ENCODE assay signal across 30 cellular contexts in genomic region chr11:73662445-73663157, GRCh38. TPM values are rescaled to one million over a fixed set of nuclear protein-coding genes. Genes with fewer than 3 reads are reported as not detected.
DNase-seq lines count a peak whose midpoint lies in the region; ATAC-seq, FAIRE-seq and TF ChIP-seq lines count a peak whose summit lies in the region.
"Had no signal": no experiment of that assay in that cellular context is flagged by ENCODE, and none has a peak within 500 bp of the region (broad histone marks: within the 10 kb centered on the region; RNA-seq: fewer than 3 reads in every experiment).

No MANE protein-coding gene starts in this region.

- no peaks in the 10 kb centered on the region for H3K79me2 ChIP-seq in K562 (ENCODE audit: control insufficient read depth, insufficient read depth, low read length)

- H3K9me3 ChIP-seq in BLaER1 treated with 17β-estradiol and CSF1 and Interleukin-3, amounts not matched to agents 10 nM and 100 nM (replicated peaks in 1 of 11) = no peaks in the 10 kb centered on the region
- H3K9me3 ChIP-seq in IMR-90 (ENCODE audit: control insufficient read depth, insufficient read depth, low read length) = no peaks in the 10 kb centered on the region
- no peaks in the 10 kb centered on the region for H3K9me3 ChIP-seq in K562 (replicated peaks; ENCODE audit: control insufficient read depth, insufficient read depth, low read depth, low read length)
- no peaks in the 10 kb centered on the region for H3K9me3 ChIP-seq in mesenchymal stem cell (ENCODE audit: control insufficient read depth, low read length)
- no peaks in the 10 kb centered on the region for H3K9me3 ChIP-seq in gastroesophageal sphincter
- H3K9me3 ChIP-seq: breast epithelium, gastrocnemius medialis, neutrophil, prostate gland, SJSA1, transverse colon had no signal

- H3K9me1 ChIP-seq in IMR-90 (ENCODE audit: insufficient read depth, low read length) (peaks cover 4% of the 10 kb centered on the region; the same call in 1 of the 2 replicates), K562 (ENCODE audit: control insufficient read depth, insufficient read depth, low read length) (no peaks in the 10 kb centered on the region)

- no peak overlapping the region for H2BK20ac ChIP-seq in IMR-90 (ENCODE audit: low read depth, low read length)

- 80% methylated on average over 1 of the region's 3 CpGs; no CpG with 5 or more reads in 1 of the 2 experiments for WGBS in IMR-90 (ENCODE audit: extremely low coverage in 2 of 2, insufficient read length in 1 of 2), 2 experiments
- WGBS in K562 (ENCODE audit: insufficient coverage, low coverage, missing lambda C conversion rate) = 43% methylated on average over 3 of the region's 3 CpGs
- WGBS in mesenchymal stem cell = 84% methylated on average over 3 of the region's 3 CpGs
- WGBS in gastroesophageal sphincter (ENCODE audit: low coverage in 1 of 2), 2 donors = 80 to 83% methylated on average over 1 to 2 of the region's 3 CpGs

- DNase-seq in IMR-90 (peak; percentile 47), K562 (ENCODE audit: extremely low read depth in 1 of 4, low spot score in 3 of 4) (peak in 1 of 4 experiments; percentile 13), mesenchymal stem cell (peak; percentile 66), foreskin keratinocyte (no peak), NCI-H2171 (lab: John Stamatoyannopoulos, UW) (no peak), NCI-H2029 (lab: John Stamatoyannopoulos, UW) (no peak)
- DNase-seq: activated CD4-positive, alpha-beta T cell treated with anti-CD3 and anti-CD28 coated beads, Interleukin-2, amount 50 U/mL, for 4 hours; activated CD4-positive, CD25-positive, alpha-beta regulatory T cell; activated naive CD4-positive, alpha-beta T cell treated with anti-CD3 and anti-CD28 coated beads for 36 hours; activated T-cell treated with anti-CD3 and anti-CD28 coated beads, Interleukin-2, amount 50 U/mL, for 72 hours; CD8-positive, alpha-beta memory T cell; effector memory CD4-positive, alpha-beta T cell; gastrocnemius medialis; GF-D8; hippocampal formation; immature natural killer cell; mesendoderm; NCI-H1105; NCI-H187 treated with DMSO at 0.1 percent for 48 hours; NCI-H526; T-helper 1 cell; transverse colon had no signal

- no peak overlapping the region for H2AFZ ChIP-seq in IMR-90 (replicated peaks; ENCODE audit: low read length, poor library complexity)
- no peak overlapping the region for H2AFZ ChIP-seq in K562 (ENCODE audit: low read depth, low read length)
- H2AFZ ChIP-seq in mesenchymal stem cell (ENCODE audit: low read depth, low read length) = no peak overlapping the region

- no peak overlapping the region for H4K91ac ChIP-seq in IMR-90 (ENCODE audit: insufficient read depth, low read depth, low read length)
- no peak overlapping the region for H4K91ac ChIP-seq in mesenchymal stem cell (ENCODE audit: low read length)

- dilution Hi-C loops in IMR-90 (cut with HindIII; ENCODE audit: low sequenced_read_pairs, unreplicated experiment) = no loop called here

- H3K9ac ChIP-seq in BLaER1 treated with 17β-estradiol and CSF1 and Interleukin-3, amounts not matched to agents 10 nM and 100 nM = no peak overlapping the region
- H3K9ac ChIP-seq in IMR-90 (ENCODE audit: low read depth, low read length) (no peak overlapping the region), K562 (ENCODE audit: insufficient read depth in 1 of 2, low read depth in 2 of 2, low read length in 2 of 2) (no peak overlapping the region; a peak in 1 of 4 replicates), mesenchymal stem cell (ENCODE audit: low read length) (peak overlapping the region; percentile 8)

- H3K4me2 ChIP-seq in BLaER1 treated with 17β-estradiol and CSF1 and Interleukin-3, amounts not matched to agents 10 nM and 100 nM = peak overlapping the region in 10 of 11 experiments; percentile 40 to 74 (median 68); a peak in 19 of 22 replicates
- H3K4me2 ChIP-seq in IMR-90 (ENCODE audit: low read depth, low read length) = no peak overlapping the region
- no peak overlapping the region for H3K4me2 ChIP-seq in K562 (ENCODE audit: insufficient read depth, low read length)
- H3K4me2 ChIP-seq in mesenchymal stem cell (ENCODE audit: low read length, poor library complexity, severe bottlenecking) = no peak overlapping the region

- H3K79me1 ChIP-seq in IMR-90 (ENCODE audit: low read depth in 1 of 2, low read length in 2 of 2) (no peaks in the 10 kb centered on the region), mesenchymal stem cell (replicated peaks; ENCODE audit: low read length, poor library complexity, severe bottlenecking) (no peaks in the 10 kb centered on the region)

- TF ChIP-seq RAD21 in IMR-90 (IDR thresholded peaks at IDR 0.05; ENCODE audit: low read length) (no peak), K562 (CRISPR knock-in tag; conservative IDR thresholded peaks at IDR 0.05 in 1 of 2, IDR thresholded peaks at IDR 0.05 in 1 of 2) (no peak)

- H3K23ac ChIP-seq in IMR-90 (ENCODE audit: low read depth, low read length) (no peak overlapping the region), mesenchymal stem cell (ENCODE audit: low read length in 2 of 2) (no peak overlapping the region)

- TF ChIP-seq CTCF in IMR-90 (conservative IDR thresholded peaks at IDR 0.05; ENCODE audit: low read depth, low read length) (no peak), K562 (IDR thresholded peaks at IDR 0.05 in 2 of 3, conservative IDR thresholded peaks at IDR 0.05 in 1 of 3; ENCODE audit: insufficient read depth in 2 of 3, low read depth in 1 of 3, low read length in 3 of 3) (no peak), foreskin keratinocyte (conservative IDR thresholded peaks at IDR 0.05) (no peak), gastroesophageal sphincter (IDR thresholded peaks at IDR 0.05) (no peak)

- H2BK5ac ChIP-seq in IMR-90 (ENCODE audit: low read depth, low read length, poor library complexity, severe bottlenecking) = no peak overlapping the region
- no peak overlapping the region for H2BK5ac ChIP-seq in mesenchymal stem cell (ENCODE audit: low read depth, low read length, poor library complexity, severe bottlenecking)

- H4K8ac ChIP-seq in IMR-90 (ENCODE audit: low read depth in 2 of 2, low read length in 2 of 2) (no peak overlapping the region), mesenchymal stem cell (ENCODE audit: low read length) (no peak overlapping the region)

- no peaks in the 10 kb centered on the region for H4K20me1 ChIP-seq in BLaER1 treated with 17β-estradiol and CSF1 and Interleukin-3, amounts not matched to agents 10 nM and 100 nM
- H4K20me1 ChIP-seq in IMR-90 (ENCODE audit: insufficient read depth, low read length) (no peaks in the 10 kb centered on the region), K562 (replicated peaks; ENCODE audit: control insufficient read depth, insufficient read depth, low read length) (peaks cover 4% of the 10 kb centered on the region; the same call in 1 of the 2 replicates)

- TF ChIP-seq EP300 in K562 (IDR thresholded peaks at IDR 0.05; ENCODE audit: low read length) (no peak), gastroesophageal sphincter (IDR thresholded peaks at IDR 0.05) (no peak)

- H3K4ac ChIP-seq in IMR-90 (ENCODE audit: low read depth, low read length) = no peak overlapping the region
- H3K4ac ChIP-seq in mesenchymal stem cell (ENCODE audit: low read depth in 1 of 2, low read length in 2 of 2) = no peak overlapping the region

- no peak overlapping the region for H2BK15ac ChIP-seq in IMR-90 (ENCODE audit: low read depth, low read length)
- no peak overlapping the region for H2BK15ac ChIP-seq in mesenchymal stem cell (ENCODE audit: low read depth, poor library complexity, severe bottlenecking)

- H3K14ac ChIP-seq in IMR-90 (replicated peaks; ENCODE audit: low read depth, low read length) (no peak overlapping the region), mesenchymal stem cell (ENCODE audit: low read length in 2 of 2) (no peak overlapping the region)

- FAIRE-seq in K562 (lab: Jason Lieb, UNC) = no peak
- FAIRE-seq: colon had no signal

- no peak overlapping the region for H2AK9ac ChIP-seq in IMR-90 (replicated peaks; ENCODE audit: low read depth, low read length, poor library complexity)

- H3K56ac ChIP-seq in IMR-90 (ENCODE audit: extremely low read depth, insufficient read depth, low read length) = no peak overlapping the region

- no peak for TF ChIP-seq POLR2A in IMR-90 (IDR thresholded peaks at IDR 0.05; ENCODE audit: low read depth, low read length)
- no peak for TF ChIP-seq POLR2A in K562 (conservative IDR thresholded peaks at IDR 0.05)
- no peak for TF ChIP-seq POLR2A in gastroesophageal sphincter (IDR thresholded peaks at IDR 0.05)

- H2AK5ac ChIP-seq in IMR-90 (ENCODE audit: low read depth, low read length) (no peak overlapping the region), mesenchymal stem cell (ENCODE audit: low read length, severe bottlenecking) (no peak overlapping the region)

- BruUV-seq in IMR-90 (replicated peaks; lab: Mats Ljungman, UMichigan) (no TSS peak), K562 (replicated peaks; lab: Mats Ljungman, UMichigan) (no TSS peak)

- 0 out of 22 replicates have a peak overlapping the region, but pooled peaks of 2 of the 11 experiments have one; percentile 16 to 44 for H3K27ac ChIP-seq in BLaER1 treated with 17β-estradiol and CSF1 and Interleukin-3, amounts not matched to agents 10 nM and 100 nM
- no peak overlapping the region for H3K27ac ChIP-seq in IMR-90 (ENCODE audit: insufficient read depth, low read length)
- no peak overlapping the region for H3K27ac ChIP-seq in K562 (ENCODE audit: extremely low read depth, low read depth, low read length)
- H3K27ac ChIP-seq in mesenchymal stem cell (ENCODE audit: low read length, poor library complexity, severe bottlenecking) = no peak overlapping the region
- H3K27ac ChIP-seq in foreskin keratinocyte = no peak overlapping the region
- no peak overlapping the region for H3K27ac ChIP-seq in gastroesophageal sphincter
- H3K27ac ChIP-seq: breast epithelium, gastrocnemius medialis, neutrophil, prostate gland, SJSA1, transverse colon had no signal

- no peaks in the 10 kb centered on the region for H3K36me3 ChIP-seq in BLaER1 treated with 17β-estradiol and CSF1 and Interleukin-3, amounts not matched to agents 10 nM and 100 nM
- no peaks in the 10 kb centered on the region for H3K36me3 ChIP-seq in IMR-90 (ENCODE audit: control insufficient read depth, insufficient read depth, low read length)
- no peaks in the 10 kb centered on the region for H3K36me3 ChIP-seq in K562 (ENCODE audit: control insufficient read depth, insufficient read depth, low read length)
- no peaks in the 10 kb centered on the region for H3K36me3 ChIP-seq in mesenchymal stem cell (ENCODE audit: control insufficient read depth in 1 of 2, insufficient read depth in 2 of 2, low read depth in 1 of 2, low read length in 2 of 2)
- no peaks in the 10 kb centered on the region for H3K36me3 ChIP-seq in gastroesophageal sphincter
- H3K36me3 ChIP-seq: breast epithelium, gastrocnemius medialis, neutrophil, prostate gland, SJSA1, transverse colon had no signal

- H2BK12ac ChIP-seq in mesenchymal stem cell (ENCODE audit: low read length in 2 of 2) = no peak overlapping the region

- in situ Hi-C loops in IMR-90 (cut with MboI; ENCODE audit: low sequenced_read_pairs) = loop anchor here (5.0 kb wide), 1 partner anchor 35 kb away; no protein-coding TSS in a partner anchor
- in situ Hi-C loops in K562 (cut with MboI) = no loop called here

- H3K4me1 ChIP-seq in BLaER1 treated with 17β-estradiol and CSF1 and Interleukin-3, amounts not matched to agents 10 nM and 100 nM = peaks cover 21 to 38% (median 36%) of the 10 kb centered on the region in 10 experiments
- H3K4me1 ChIP-seq in IMR-90 (ENCODE audit: control insufficient read depth, insufficient read depth, low read length) (peaks cover 3% of the 10 kb centered on the region; the same call in 1 of the 2 replicates), K562 (replicated peaks in 1 of 2; ENCODE audit: control insufficient read depth in 2 of 2, insufficient read depth in 2 of 2, low read length in 2 of 2) (peaks cover 6 to 12% of the 10 kb centered on the region in 2 experiments; a peak in 4 of 5 replicates), mesenchymal stem cell (ENCODE audit: control insufficient read depth, insufficient read depth, low read depth, low read length) (peaks cover 8% of the 10 kb centered on the region), foreskin keratinocyte (no peaks in the 10 kb centered on the region), gastroesophageal sphincter (peaks cover 0 to 23% (median 4%) of the 10 kb centered on the region in 3 donors)
- H3K4me1 ChIP-seq: breast epithelium, prostate gland had no signal

- no peak overlapping the region for H3K18ac ChIP-seq in IMR-90 (ENCODE audit: low read depth, low read length)
- no peak overlapping the region for H3K18ac ChIP-seq in mesenchymal stem cell (ENCODE audit: low read depth in 1 of 2, low read length in 2 of 2)

- POLR2A ChIA-PET in IMR-90 (lab: Charles Lee; ENCODE audit: unreplicated experiment) (interaction anchor here (0.5 kb wide), 1 partner anchor 354 kb away, joined by 3 read pairs; no protein-coding TSS in a partner anchor), K562 (lab: Yijun Ruan, JAX) (interaction anchor here (0.6 to 1.4 kb wide), 4 partner anchors 13 to 255 kb away, joined by 4 read pairs; partner anchors contain the start of gene PLEKHB1)

- H2BK120ac ChIP-seq in IMR-90 (ENCODE audit: low read depth, low read length) = no peak overlapping the region
- no peak overlapping the region for H2BK120ac ChIP-seq in mesenchymal stem cell (ENCODE audit: low read depth, low read length)

- H3K27me3 ChIP-seq in BLaER1 treated with 17β-estradiol and CSF1 and Interleukin-3, amounts not matched to agents 10 nM and 100 nM = no peaks in the 10 kb centered on the region
- no peaks in the 10 kb centered on the region for H3K27me3 ChIP-seq in IMR-90 (ENCODE audit: control insufficient read depth, insufficient read depth, low read length)
- peaks cover 0 to 4% of the 10 kb centered on the region in 2 experiments; a peak in 1 of 5 replicates for H3K27me3 ChIP-seq in K562 (ENCODE audit: control insufficient read depth in 2 of 2, insufficient read depth in 2 of 2, low read length in 2 of 2)
- peaks cover 0 to 11% of the 10 kb centered on the region in 2 experiments for H3K27me3 ChIP-seq in mesenchymal stem cell (ENCODE audit: control insufficient read depth in 1 of 2, insufficient read depth in 1 of 2, low read length in 2 of 2)
- H3K27me3 ChIP-seq in foreskin keratinocyte = no peaks in the 10 kb centered on the region
- no peaks in the 10 kb centered on the region for H3K27me3 ChIP-seq in gastroesophageal sphincter
- H3K27me3 ChIP-seq: breast epithelium, gastrocnemius medialis, SJSA1, transverse colon had no signal

- no peak overlapping the region for H4K5ac ChIP-seq in IMR-90 (ENCODE audit: low read depth, low read length)

- CTCF ChIA-PET in IMR-90 (lab: Yijun Ruan, JAX) = interaction anchor here (0.6 to 4.8 kb wide), 3 partner anchors 36 to 312 kb away, joined by 3 to 31 read pairs (median 4); no protein-coding TSS in a partner anchor
- CTCF ChIA-PET in K562 (lab: Yijun Ruan, JAX; ENCODE audit: low intra/inter-chr PET ratio) = interaction anchor here (0.9 to 3.2 kb wide), 5 partner anchors 37 to 312 kb away, joined by 3 to 37 read pairs (median 5); no protein-coding TSS in a partner anchor

- ATAC-seq in IMR-90 (ENCODE audit: low read depth) (no peak), K562 (no peak), foreskin keratinocyte (no peak), gastroesophageal sphincter (no peak)
- ATAC-seq: activated T-cell treated with anti-CD3 and anti-CD28 coated beads, Interleukin-2, amount 50 U/mL, for 72 hours; gastrocnemius medialis; left lobe of liver had no signal

- intact Hi-C loops in IMR-90 (cut with micrococcal nuclease) (no loop called here), K562 (cut with micrococcal nuclease) (loop anchor here (5.0 kb wide), 2 partner anchors 135 to 310 kb away; no protein-coding TSS in a partner anchor)

- H3K4me3 ChIP-seq in BLaER1 treated with 17β-estradiol and CSF1 and Interleukin-3, amounts not matched to agents 10 nM and 100 nM = no peak overlapping the region
- H3K4me3 ChIP-seq in IMR-90 (ENCODE audit: insufficient read depth, low read depth, low read length) (no peak overlapping the region), K562 (no peak overlapping the region), mesenchymal stem cell (ENCODE audit: insufficient read depth in 1 of 2, low read depth in 1 of 2, low read length in 2 of 2) (no peak overlapping the region), gastroesophageal sphincter (no peak overlapping the region)
- H3K4me3 ChIP-seq: breast epithelium, gastrocnemius medialis, prostate gland, SJSA1, transverse colon had no signal

RNA-seq across cellular contexts. Expression of gene PLEKHB1, which starts 16.2 kb away (rescaled TPM):
- total RNA-seq in IMR-90 (2012; rRNA removed) (under 0.01 and 0.36 TPM in 2 replicates), K562 (2014; rRNA removed) (0.61 TPM in 1 of 2 replicates, not detected in the other), K562 (2014; rRNA removed; fragmentation: Illumina TruSeq; extraction: Trizol) (0.10 and 0.25 TPM in 2 replicates), K562 (2015; rRNA removed; fragmentation: Illumina TruSeq; extraction: Trizol) (0.07 TPM in 1 of 2 replicates, not detected in the other), K562 (2021) (0.27 and 0.62 TPM in 2 replicates), foreskin keratinocyte (not detected in 2 replicates), gastroesophageal sphincter (10 to 100 TPM; 13.3 to 49.3 (median 37.6) TPM)
- polyA plus RNA-seq in IMR-90 (2012; rRNA removed) (0.79 and 0.86 TPM in 2 replicates), K562 (2011; rRNA removed) (0.08 and 0.52 TPM in 2 replicates), K562 (2014; fragmentation: Illumina TruSeq; extraction: Trizol) (0.10 and 0.12 TPM in 2 replicates), K562 (2014; fragmentation: Nextera tagmentation; extraction: Ambion mirVana) (under 1 TPM; 0.13 to 0.17 TPM), K562 (2014; rRNA removed) (0.49 TPM in 1 of 2 replicates, not detected in the other), foreskin keratinocyte (0.03 TPM in 1 of 2 replicates, not detected in the other)
- 0.89 and 1.6 TPM in 2 replicates for polyA plus RNA-seq in IMR-90 (2012; cell fraction: cytosol; rRNA removed)
- 0.65 and 0.88 TPM in 2 replicates for polyA plus RNA-seq in IMR-90 (2012; cell fraction: nucleus; rRNA removed; ENCODE audit: low replicate concordance)
- total RNA-seq in K562 (2011; cell fraction: chromatin; rRNA removed; ENCODE audit: low replicate concordance) = 0.60 TPM in 1 of 2 replicates, not detected in the other
- 1.2 TPM in 1 of 2 replicates, not detected in the other for total RNA-seq in K562 (2011; cell fraction: nucleolus; rRNA removed)
- total RNA-seq in K562 (2011; cell fraction: nucleoplasm; rRNA removed) = not detected in 2 replicates
- 0.13 and 0.55 TPM in 2 replicates for polyA plus RNA-seq in K562 (2011; cell fraction: cytosol; rRNA removed)
- polyA plus RNA-seq in K562 (2011; cell fraction: nucleus; rRNA removed) = 0.44 and 0.97 TPM in 2 replicates
- polyA plus RNA-seq in K562 (2012) = 0.25 and 0.39 TPM in 2 replicates
- polyA minus RNA-seq in K562 (2011; rRNA and poly(A)+ RNA removed) = 0.14 TPM in 1 of 2 replicates, not detected in the other
- not detected in 2 replicates for polyA minus RNA-seq in K562 (2011; cell fraction: cytosol; rRNA and poly(A)+ RNA removed)
- not detected in 2 replicates for polyA minus RNA-seq in K562 (2011; cell fraction: nucleus; rRNA and poly(A)+ RNA removed)
- polyA plus RNA-seq in mesenchymal stem cell (2013, experiment 1 of 2) = 0.90 TPM
- polyA plus RNA-seq in mesenchymal stem cell (2013, experiment 2 of 2) = 0.97 TPM
- total RNA-seq: SJSA1 had no signal

Comparison
In these comparisons a context has a peak if more than half of its experiments do, and no peak if none do; other contexts are left out.
1. H3K4me2 ChIP-seq: peak in BLaER1 treated with 17β-estradiol and CSF1 and Interleukin-3, amounts not matched to agents 10 nM and 100 nM (10 of 11); none in IMR-90 (single experiment), K562 (single experiment) and mesenchymal stem cell (single experiment).
2. DNase-seq: peak in IMR-90 (single experiment) and mesenchymal stem cell (single experiment); none in foreskin keratinocyte (0 of 2), NCI-H2171 (single experiment) and NCI-H2029 (single experiment).
3. RNA of gene PLEKHB1, which starts 16.2 kb away (total RNA-seq): 13.3 to 49.3 TPM in gastroesophageal sphincter; under 0.01 to 0.36 TPM in IMR-90, 0.07 to 1.2 TPM in K562 and not detected in foreskin keratinocyte; every median in the first group is over 4 times any median in the second.